In the genomic region with DNA sequence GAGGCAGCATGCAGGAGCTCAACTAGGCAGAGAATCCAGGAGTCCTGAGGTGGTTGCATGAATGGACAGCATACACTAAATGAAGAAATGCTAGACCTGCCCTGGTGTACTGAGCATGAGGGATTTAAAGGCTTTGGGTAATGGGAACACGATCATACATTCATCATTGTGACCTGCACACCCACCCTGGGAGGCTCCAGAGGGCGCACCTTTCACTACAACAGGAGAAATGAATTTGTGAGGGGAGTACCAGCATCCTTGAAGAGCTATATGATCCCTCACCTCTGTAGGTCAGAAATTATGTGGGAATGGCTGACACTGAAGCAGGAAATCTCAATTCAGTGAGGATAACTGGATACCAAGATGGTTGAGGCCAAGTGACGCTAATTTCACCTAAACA, we compare ENCODE assay signal across 19 cellular contexts. TPM values are rescaled to one million over a fixed set of nuclear protein-coding genes. Genes with fewer than 3 reads are reported as not detected.
"Had no signal": no experiment of that assay in that cellular context is flagged by ENCODE, and none has a peak within 500 bp of the region (broad histone marks: within the 10 kb centered on the region; RNA-seq: fewer than 3 reads in every experiment).

No MANE protein-coding gene starts in this region.

- H3K4me1 ChIP-seq: parathyroid adenoma, stomach, uterus had no signal

- H3K27me3 ChIP-seq: brain microvascular endothelial cell, uterus had no signal

- H3K36me3 Mint-ChIP-seq: activated CD8-positive, alpha-beta memory T cell treated with anti-CD3 and anti-CD28 coated beads, Interleukin-2, amount 10 ng/mL, durations not matched to agents 7 days and 5 days; activated naive CD8-positive, alpha-beta T cell treated with anti-CD3 and anti-CD28 coated beads for 36 hours; naive thymus-derived CD4-positive, alpha-beta T cell had no signal

- H3K36me3 ChIP-seq: brain microvascular endothelial cell, stomach, thoracic aorta, uterus had no signal

- H3K4me3 ChIP-seq: lung, stomach, thoracic aorta, uterus had no signal

- H3K9me3 Mint-ChIP-seq: activated naive CD8-positive, alpha-beta T cell treated with anti-CD3 and anti-CD28 coated beads for 36 hours; activated T-cell treated with anti-CD3 and anti-CD28 coated beads, Interleukin-2, amount 50 U/mL, for 4 hours had no signal

- H3K27ac ChIP-seq: brain microvascular endothelial cell, parathyroid adenoma, stomach, thoracic aorta, uterus had no signal

- H3K4me3 Mint-ChIP-seq: activated CD8-positive, alpha-beta memory T cell treated with anti-CD3 and anti-CD28 coated beads, Interleukin-2, amount 10 ng/mL, durations not matched to agents 7 days and 5 days; activated naive CD8-positive, alpha-beta T cell treated with anti-CD3 and anti-CD28 coated beads for 36 hours; activated T-cell treated with anti-CD3 and anti-CD28 coated beads, Interleukin-2, amount 50 U/mL, for 4 hours; naive thymus-derived CD4-positive, alpha-beta T cell had no signal

- H3K79me2 ChIP-seq: parathyroid adenoma had no signal

- H3K9ac ChIP-seq: parathyroid adenoma had no signal

- DNase-seq: activated CD4-positive, alpha-beta T cell treated with anti-CD3 and anti-CD28 coated beads, Interleukin-2, amount 50 U/mL, for 4 hours; activated CD8-positive, alpha-beta memory T cell treated with anti-CD3 and anti-CD28 coated beads, Interleukin-2, amount 10 ng/mL, durations not matched to agents 7 days and 5 days; activated gamma-delta T cell; activated naive CD8-positive, alpha-beta T cell treated with anti-CD3 and anti-CD28 coated beads for 36 hours; activated T-cell treated with anti-CD3 and anti-CD28 coated beads, Interleukin-2, amount 50 U/mL, for 4 hours; brain microvascular endothelial cell; cerebellar nuclear complex; glutamatergic neuron; naive thymus-derived CD4-positive, alpha-beta T cell; retina; stimulated activated CD4-positive, alpha-beta T cell treated with anti-CD3 and anti-CD28 coated beads, Interleukin-4, amount 100 ng/mL, for 24 hours; stomach; uterus had no signal

- H3K27ac Mint-ChIP-seq: activated CD8-positive, alpha-beta memory T cell treated with anti-CD3 and anti-CD28 coated beads, Interleukin-2, amount 10 ng/mL, durations not matched to agents 7 days and 5 days; activated naive CD8-positive, alpha-beta T cell treated with anti-CD3 and anti-CD28 coated beads for 36 hours; naive thymus-derived CD4-positive, alpha-beta T cell had no signal

- H3K4me1 Mint-ChIP-seq: activated naive CD8-positive, alpha-beta T cell treated with anti-CD3 and anti-CD28 coated beads for 36 hours had no signal

- H2AFZ ChIP-seq: parathyroid adenoma had no signal

- ATAC-seq: activated CD4-positive, CD25-positive, alpha-beta regulatory T cell treated with anti-CD3 and anti-CD28 coated beads, Interleukin-2, amount 50 U/mL, for 24 hours; activated CD8-positive, alpha-beta memory T cell treated with anti-CD3 and anti-CD28 coated beads, Interleukin-2, amount 10 ng/mL, durations not matched to agents 7 days and 5 days; activated T-cell treated with anti-CD3 and anti-CD28 coated beads, Interleukin-2, amount 50 U/mL, for 4 hours; esophagus mucosa; naive thymus-derived CD4-positive, alpha-beta T cell had no signal

- H3K9me3 ChIP-seq: stomach, thoracic aorta, uterus had no signal

RNA-seq across cellular contexts. Expression of a gene that starts 8.9 kb away (rescaled TPM):
- total RNA-seq: activated T-cell treated with anti-CD3 and anti-CD28 coated beads, Interleukin-2, amount 50 U/mL, for 4 hours; dermis microvascular lymphatic vessel endothelial cell; esophagus mucosa; lung; naive thymus-derived CD4-positive, alpha-beta T cell; thoracic aorta had no signal
- polyA plus RNA-seq: lung; naive thymus-derived CD4-positive, alpha-beta T cell; stomach had no signal

RNA-seq across cellular contexts. Expression of a gene that starts 27.5 kb away (rescaled TPM):
- total RNA-seq: activated CD8-positive, alpha-beta memory T cell treated with anti-CD3 and anti-CD28 coated beads, Interleukin-2, amount 10 ng/mL, durations not matched to agents 7 days and 5 days; activated naive CD8-positive, alpha-beta T cell treated with anti-CD3 and anti-CD28 coated beads for 36 hours; activated T-cell treated with anti-CD3 and anti-CD28 coated beads, Interleukin-2, amount 50 U/mL, for 4 hours; dermis microvascular lymphatic vessel endothelial cell; esophagus mucosa; lung; naive thymus-derived CD4-positive, alpha-beta T cell; thoracic aorta had no signal
- polyA plus RNA-seq: lung; naive thymus-derived CD4-positive, alpha-beta T cell; stomach had no signal

RNA-seq across cellular contexts. Expression of a gene that starts 29.0 kb away (rescaled TPM):
- total RNA-seq: activated CD8-positive, alpha-beta memory T cell treated with anti-CD3 and anti-CD28 coated beads, Interleukin-2, amount 10 ng/mL, durations not matched to agents 7 days and 5 days; activated naive CD8-positive, alpha-beta T cell treated with anti-CD3 and anti-CD28 coated beads for 36 hours; activated T-cell treated with anti-CD3 and anti-CD28 coated beads, Interleukin-2, amount 50 U/mL, for 4 hours; dermis microvascular lymphatic vessel endothelial cell; esophagus mucosa; lung; naive thymus-derived CD4-positive, alpha-beta T cell; stomach; thoracic aorta had no signal
- polyA plus RNA-seq: naive thymus-derived CD4-positive, alpha-beta T cell; stomach had no signal

RNA-seq across cellular contexts. Expression of a gene that starts 48.8 kb away (rescaled TPM):
- total RNA-seq: activated CD8-positive, alpha-beta memory T cell treated with anti-CD3 and anti-CD28 coated beads, Interleukin-2, amount 10 ng/mL, durations not matched to agents 7 days and 5 days; activated naive CD8-positive, alpha-beta T cell treated with anti-CD3 and anti-CD28 coated beads for 36 hours; activated T-cell treated with anti-CD3 and anti-CD28 coated beads, Interleukin-2, amount 50 U/mL, for 4 hours; dermis microvascular lymphatic vessel endothelial cell; esophagus mucosa; lung; naive thymus-derived CD4-positive, alpha-beta T cell; stomach; thoracic aorta; uterus had no signal
- polyA plus RNA-seq: lung; naive thymus-derived CD4-positive, alpha-beta T cell; stomach had no signal

RNA-seq across cellular contexts. Expression of a gene that starts 58.6 kb away (rescaled TPM):
- total RNA-seq: dermis microvascular lymphatic vessel endothelial cell, thoracic aorta had no signal
- polyA plus RNA-seq: naive thymus-derived CD4-positive, alpha-beta T cell had no signal
